2 cellular contexts compared by ENCODE assay signal in the genomic region with DNA sequence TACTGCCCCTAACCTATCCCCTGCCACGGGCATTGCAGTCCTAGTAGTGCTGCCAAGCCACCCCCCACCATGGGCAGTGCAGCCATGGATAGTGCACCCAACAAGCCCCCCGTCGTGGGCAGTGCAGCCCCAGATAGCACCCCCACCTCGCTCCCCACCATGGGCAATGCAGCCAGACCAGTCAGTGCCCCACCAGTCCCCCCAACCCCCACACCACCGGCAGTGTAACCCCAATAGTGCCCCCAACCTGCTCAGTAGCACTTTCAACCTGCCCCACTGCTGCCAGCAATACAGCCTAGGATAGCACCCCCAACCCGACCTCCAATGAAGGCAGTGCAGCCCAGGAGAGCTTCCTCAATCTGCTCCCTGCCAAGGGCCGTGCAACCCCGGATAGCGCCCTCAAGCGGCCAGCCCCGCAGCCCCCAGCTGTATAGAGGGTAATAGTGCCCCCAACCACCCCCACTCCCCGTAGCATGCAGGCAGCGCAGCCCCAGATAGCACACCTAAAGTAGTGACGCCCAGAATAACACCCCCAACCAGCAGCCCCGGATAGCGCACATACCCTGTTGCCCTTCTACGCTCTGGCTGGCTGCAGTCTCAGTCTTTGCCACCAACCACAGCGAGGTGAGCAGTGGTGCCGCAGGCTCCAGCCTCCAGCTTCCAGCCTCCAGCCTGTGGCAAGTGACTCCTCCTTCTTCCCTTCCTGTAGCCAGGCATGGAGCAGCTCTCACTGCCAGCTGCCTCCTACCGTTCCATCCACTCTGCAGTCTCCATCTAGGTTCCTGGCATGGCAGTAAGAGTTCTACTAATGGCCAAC.
TF ChIP-seq lines count a peak whose summit lies in the region.

No MANE protein-coding gene starts in this region.

TF ChIP-seq in GM23338, 12 proteins besides CTCF, POLR2A, EP300 and RAD21:
- no peak for TF ChIP-seq ZNF331 (CRISPR knock-in tag; IDR thresholded peaks at IDR 0.05; ENCODE audit: low read depth)
- TF ChIP-seq JUNB (IDR thresholded peaks at IDR 0.05; ENCODE audit: unreplicated experiment) = no peak

TF ChIP-seq in H1, 55 proteins besides CTCF, POLR2A, EP300 and RAD21:
- TF ChIP-seq CREB1 (IDR thresholded peaks at IDR 0.05) (no peak), HDAC6 (IDR thresholded peaks at IDR 0.05; ENCODE audit: low read depth, low read length) (no peak), TEAD4 (IDR thresholded peaks at IDR 0.05; ENCODE audit: low read depth, low read length) (no peak), SP4 (IDR thresholded peaks at IDR 0.05; ENCODE audit: low read length) (no peak), POLR2AphosphoS5 (IDR thresholded peaks at IDR 0.05; ENCODE audit: low read depth, low read length) (no peak), EGR1 (IDR thresholded peaks at IDR 0.05; ENCODE audit: borderline replicate concordance, low read depth, low read length) (no peak), PHF8 (conservative IDR thresholded peaks at IDR 0.05; ENCODE audit: low read depth, low read length) (no peak), ATF3 (IDR thresholded peaks at IDR 0.05; ENCODE audit: insufficient read depth, low read depth, low read length) (no peak), BACH1 (IDR thresholded peaks at IDR 0.05; ENCODE audit: low read length) (no peak), SRF (IDR thresholded peaks at IDR 0.05; ENCODE audit: low read depth, low read length) (no peak), TCF12 (IDR thresholded peaks at IDR 0.05; ENCODE audit: low read depth, low read length) (no peak), FOSL1 (IDR thresholded peaks at IDR 0.05; ENCODE audit: insufficient read depth, low read depth, low read length) (no peak), JUND (IDR thresholded peaks at IDR 0.05; ENCODE audit: low read length) (no peak), CHD2 (IDR thresholded peaks at IDR 0.05; ENCODE audit: low read length) (no peak), KDM1A (IDR thresholded peaks at IDR 0.05; ENCODE audit: borderline replicate concordance, low read length) (no peak), RNF2 (IDR thresholded peaks at IDR 0.05; ENCODE audit: borderline replicate concordance, low read depth, low read length, missing control alignments, poor library complexity, severe bottlenecking) (no peak), CBX8 (IDR thresholded peaks at IDR 0.05; ENCODE audit: borderline replicate concordance, low read depth, low read length) (no peak)
- TF ChIP-seq, protein P1, sequence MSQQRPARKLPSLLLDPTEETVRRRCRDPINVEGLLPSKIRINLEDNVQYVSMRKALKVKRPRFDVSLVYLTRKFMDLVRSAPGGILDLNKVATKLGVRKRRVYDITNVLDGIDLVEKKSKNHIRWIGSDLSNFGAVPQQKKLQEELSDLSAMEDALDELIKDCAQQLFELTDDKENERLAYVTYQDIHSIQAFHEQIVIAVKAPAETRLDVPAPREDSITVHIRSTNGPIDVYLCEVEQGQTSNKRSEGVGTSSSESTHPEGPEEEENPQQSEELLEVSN (IDR thresholded peaks at IDR 0.05) = no peak
